Comparison of ENCODE assay signal across 8 cellular contexts in genomic region chr2:74379851-74380789, GRCh38. TPM values are rescaled to one million over a fixed set of nuclear protein-coding genes. Genes with fewer than 3 reads are reported as not detected.
DNase-seq lines count a peak whose midpoint lies in the region; ATAC-seq and TF ChIP-seq lines count a peak whose summit lies in the region.

Gene DCTN1, minus strand, starts transcription at chr2:74380311. Its CDS starts 274 bp downstream, at chr2:74380037.

- H4K20me1 ChIP-seq in OCI-LY3 (ENCODE audit: insufficient read depth, low read length) (no peaks in the 10 kb centered on the region), MM.1S (ENCODE audit: insufficient read depth, low read length) (no peaks in the 10 kb centered on the region)

- H3K4me3 ChIP-seq in OCI-LY3 (ENCODE audit: low read length) = peak within 1 kb of the TSS; percentile 46
- H3K4me3 ChIP-seq in body of pancreas = no peak within 1 kb of the TSS
- H3K4me3 ChIP-seq in MM.1S (ENCODE audit: low read length) = no peak within 1 kb of the TSS

- peak; percentile 36 for ATAC-seq in body of pancreas
- no peak for ATAC-seq in HG02973 (IDR thresholded peaks at IDR 0.05; ENCODE audit: unreplicated experiment)

- H3K9me3 ChIP-seq in OCI-LY3 (ENCODE audit: insufficient read depth, low read length) = no peaks in the 10 kb centered on the region
- no peaks in the 10 kb centered on the region for H3K9me3 ChIP-seq in body of pancreas
- H3K9me3 ChIP-seq in MM.1S (replicated peaks; ENCODE audit: insufficient read depth, low read length) = no peaks in the 10 kb centered on the region

- H3K36me3 ChIP-seq in OCI-LY3 (replicated peaks; ENCODE audit: low read depth, low read length) (peaks cover 5% of the 10 kb centered on the region), body of pancreas (replicated peaks in 1 of 2; ENCODE audit: insufficient read depth in 1 of 2, low read depth in 2 of 2) (peaks cover 3 to 5% of the 10 kb centered on the region in 2 donors), MM.1S (replicated peaks; ENCODE audit: insufficient read depth, low read length) (no peaks in the 10 kb centered on the region; the same call in 1 of the 2 replicates)

- peak within 1 kb of the TSS; percentile 46 for H3K4me2 ChIP-seq in OCI-LY3 (ENCODE audit: low read length)
- no peak within 1 kb of the TSS for H3K4me2 ChIP-seq in MM.1S (ENCODE audit: low read depth, low read length)

- H3K79me2 ChIP-seq in OCI-LY3 (ENCODE audit: low read length) = peaks cover 16% of the 10 kb centered on the region
- H3K79me2 ChIP-seq in MM.1S (ENCODE audit: low read length) = peaks cover 13% of the 10 kb centered on the region

- no peaks in the 10 kb centered on the region for H3F3A ChIP-seq in MM.1S (ENCODE audit: insufficient read depth, low read length)

- peak; percentile 29 for DNase-seq in stimulated activated CD4-positive, alpha-beta T cell treated with anti-CD3 and anti-CD28 coated beads, Interleukin-15, amount 100 ng/mL, for 24 hours
- DNase-seq in stimulated activated CD4-positive, alpha-beta T cell treated with anti-CD3 and anti-CD28 coated beads, Interleukin-12 subunit alpha, Interleukin-12 subunit beta, amount 100 ng/mL, for 4 hours = no peak
- DNase-seq in body of pancreas (peak; percentile 25 to 68 (median 37)), hepatic stellate cell (ENCODE audit: low spot score) (peak; percentile 87), posterior cingulate gyrus (peak; percentile 79 to 97 (median 90)), MM.1S (no peak)

- no peak within 1 kb of the TSS for H3K9ac ChIP-seq in OCI-LY3 (ENCODE audit: low read length)
- H3K9ac ChIP-seq in MM.1S (ENCODE audit: low read length) = no peak within 1 kb of the TSS

- H3K4me1 ChIP-seq in OCI-LY3 (ENCODE audit: low read length) = peaks cover 7% of the 10 kb centered on the region; the same call in 1 of the 2 replicates
- peaks cover 43% of the 10 kb centered on the region for H3K4me1 ChIP-seq in body of pancreas
- no peaks in the 10 kb centered on the region for H3K4me1 ChIP-seq in MM.1S (ENCODE audit: low read length)

- intact Hi-C loops in body of pancreas (cut with DNase I) = no loop called here
- intact Hi-C loops in posterior cingulate gyrus (cut with DNase I) = loop anchor here (5.0 kb wide), 1 partner anchor 72 kb away; no protein-coding TSS in a partner anchor

- H2AFZ ChIP-seq in OCI-LY3 (ENCODE audit: low read depth, low read length) (no peak within 1 kb of the TSS), MM.1S (ENCODE audit: low read length) (no peak within 1 kb of the TSS)

- TF ChIP-seq CTCF in OCI-LY3 (IDR thresholded peaks at IDR 0.05; ENCODE audit: low read depth, low read length) (no peak), body of pancreas (IDR thresholded peaks at IDR 0.05) (no peak), MM.1S (IDR thresholded peaks at IDR 0.05; ENCODE audit: low read length) (no peak)

- H3K27me3 ChIP-seq in OCI-LY3 (ENCODE audit: low read depth, low read length) = no peaks in the 10 kb centered on the region
- no peaks in the 10 kb centered on the region for H3K27me3 ChIP-seq in body of pancreas
- H3K27me3 ChIP-seq in MM.1S (replicated peaks; ENCODE audit: insufficient read depth, low read length) = no peaks in the 10 kb centered on the region

- H3K27ac ChIP-seq in OCI-LY3 (ENCODE audit: low read length) (no peak within 1 kb of the TSS), body of pancreas (no peak within 1 kb of the TSS), MM.1S (ENCODE audit: low read length) (no peak within 1 kb of the TSS)

- TF ChIP-seq POLR2A in body of pancreas (IDR thresholded peaks at IDR 0.05) = no peak

- H3K9me2 ChIP-seq in MM.1S (replicated peaks; ENCODE audit: insufficient read depth, low read length) = no peaks in the 10 kb centered on the region

- 23 to 37% methylated on average over 6 to 14 of the region's 14 CpGs for WGBS in body of pancreas, 2 donors

RNA-seq across cellular contexts. Expression of gene DCTN1, which starts in this region (rescaled TPM):
- total RNA-seq in body of pancreas = 10 to 100 TPM; 71.3 to 82.4 TPM

Comparison
In these comparisons a context has a peak if more than half of its experiments do, and no peak if none do; other contexts are left out.
1. DNase-seq: peak in stimulated activated CD4-positive, alpha-beta T cell treated with anti-CD3 and anti-CD28 coated beads, Interleukin-15, amount 100 ng/mL, for 24 hours (single experiment), body of pancreas (4 of 4), hepatic stellate cell (single experiment) and posterior cingulate gyrus (10 of 10); none in stimulated activated CD4-positive, alpha-beta T cell treated with anti-CD3 and anti-CD28 coated beads, Interleukin-12 subunit alpha, Interleukin-12 subunit beta, amount 100 ng/mL, for 4 hours (single experiment) and MM.1S (single experiment).